Comparison of ENCODE assay signal across 1 cellular context in the genomic region with DNA sequence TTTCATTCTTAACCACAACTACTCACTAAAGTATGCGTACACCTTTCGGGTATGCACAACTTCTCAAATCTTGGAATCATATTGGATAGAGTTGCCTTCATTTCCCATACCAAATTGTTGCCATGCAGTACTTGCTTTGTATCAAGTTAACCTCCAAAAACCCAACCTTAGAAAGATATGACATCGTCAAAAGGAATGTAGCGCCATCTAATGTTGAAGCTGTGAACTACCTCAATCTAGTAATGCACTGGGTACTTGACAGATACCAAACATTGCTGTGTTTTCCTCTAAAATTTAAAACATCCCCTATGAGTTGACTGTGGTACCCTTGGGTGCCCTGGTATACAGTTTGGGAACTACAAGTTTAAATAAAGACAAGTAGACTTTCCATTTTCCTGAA.
TF ChIP-seq lines count a peak whose summit lies in the region.

No MANE protein-coding gene starts in this region.

TF ChIP-seq in neural cell, 6 proteins besides CTCF, POLR2A, EP300 and RAD21:
- TF ChIP-seq, protein P1, sequence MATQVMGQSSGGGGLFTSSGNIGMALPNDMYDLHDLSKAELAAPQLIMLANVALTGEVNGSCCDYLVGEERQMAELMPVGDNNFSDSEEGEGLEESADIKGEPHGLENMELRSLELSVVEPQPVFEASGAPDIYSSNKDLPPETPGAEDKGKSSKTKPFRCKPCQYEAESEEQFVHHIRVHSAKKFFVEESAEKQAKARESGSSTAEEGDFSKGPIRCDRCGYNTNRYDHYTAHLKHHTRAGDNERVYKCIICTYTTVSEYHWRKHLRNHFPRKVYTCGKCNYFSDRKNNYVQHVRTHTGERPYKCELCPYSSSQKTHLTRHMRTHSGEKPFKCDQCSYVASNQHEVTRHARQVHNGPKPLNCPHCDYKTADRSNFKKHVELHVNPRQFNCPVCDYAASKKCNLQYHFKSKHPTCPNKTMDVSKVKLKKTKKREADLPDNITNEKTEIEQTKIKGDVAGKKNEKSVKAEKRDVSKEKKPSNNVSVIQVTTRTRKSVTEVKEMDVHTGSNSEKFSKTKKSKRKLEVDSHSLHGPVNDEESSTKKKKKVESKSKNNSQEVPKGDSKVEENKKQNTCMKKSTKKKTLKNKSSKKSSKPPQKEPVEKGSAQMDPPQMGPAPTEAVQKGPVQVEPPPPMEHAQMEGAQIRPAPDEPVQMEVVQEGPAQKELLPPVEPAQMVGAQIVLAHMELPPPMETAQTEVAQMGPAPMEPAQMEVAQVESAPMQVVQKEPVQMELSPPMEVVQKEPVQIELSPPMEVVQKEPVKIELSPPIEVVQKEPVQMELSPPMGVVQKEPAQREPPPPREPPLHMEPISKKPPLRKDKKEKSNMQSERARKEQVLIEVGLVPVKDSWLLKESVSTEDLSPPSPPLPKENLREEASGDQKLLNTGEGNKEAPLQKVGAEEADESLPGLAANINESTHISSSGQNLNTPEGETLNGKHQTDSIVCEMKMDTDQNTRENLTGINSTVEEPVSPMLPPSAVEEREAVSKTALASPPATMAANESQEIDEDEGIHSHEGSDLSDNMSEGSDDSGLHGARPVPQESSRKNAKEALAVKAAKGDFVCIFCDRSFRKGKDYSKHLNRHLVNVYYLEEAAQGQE (IDR thresholded peaks at IDR 0.05; ENCODE audit: borderline replicate concordance): no peak
- no peak for TF ChIP-seq EZH2 (IDR thresholded peaks at IDR 0.05; ENCODE audit: borderline replicate concordance, insufficient read depth, low read length, poor library complexity, severe bottlenecking)
- no peak for TF ChIP-seq SMC3 (conservative IDR thresholded peaks at IDR 0.05; ENCODE audit: poor library complexity)
- no peak for TF ChIP-seq TAF1 (IDR thresholded peaks at IDR 0.05; ENCODE audit: low read depth)
- TF ChIP-seq MXI1 (conservative IDR thresholded peaks at IDR 0.05; ENCODE audit: poor library complexity, severe bottlenecking): no peak
- TF ChIP-seq POLR2AphosphoS5 (IDR thresholded peaks at IDR 0.05): no peak
